ENCODE assay signal across 1 cellular context in the genomic region with DNA sequence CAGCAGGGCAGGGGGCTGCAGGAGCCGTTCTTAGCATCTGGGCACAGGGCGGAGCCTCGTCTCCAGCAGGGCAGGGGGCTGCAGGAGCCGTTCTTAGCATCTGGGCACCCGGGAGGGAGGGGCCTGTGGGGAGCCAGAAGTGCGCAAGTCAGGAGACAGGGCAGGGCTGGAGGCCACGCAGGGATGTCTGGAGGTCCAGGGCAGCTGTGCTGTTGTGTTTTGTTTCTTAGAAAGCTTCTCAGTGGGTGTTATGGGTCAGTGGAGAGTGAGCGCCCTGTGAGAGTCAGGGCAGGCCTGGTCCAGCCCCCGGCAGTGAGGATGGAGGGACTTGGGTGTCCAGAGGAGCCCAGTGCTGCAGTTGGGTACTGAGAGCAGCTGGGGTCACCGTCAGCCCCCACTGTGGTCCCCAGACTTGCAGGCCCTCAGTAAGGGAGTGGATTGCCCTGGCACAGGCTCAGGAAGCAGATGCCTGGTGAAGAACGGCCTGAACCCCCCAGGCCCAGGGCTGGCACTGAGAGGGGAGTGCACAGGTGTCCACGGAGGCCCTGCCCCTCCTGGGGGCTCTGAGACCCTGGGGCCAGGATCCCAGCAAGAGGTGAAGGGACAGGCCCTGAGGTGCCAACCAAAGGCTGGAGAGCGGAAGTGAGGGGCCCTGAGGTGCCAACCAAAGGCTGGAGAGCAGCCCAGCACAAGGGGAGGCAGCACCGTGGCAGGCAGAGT.
TF ChIP-seq lines count a peak whose summit lies in the region.

No MANE protein-coding gene starts in this region.

TF ChIP-seq in WTC11, 78 proteins besides CTCF, POLR2A, EP300 and RAD21 (continued from another document):
- TF ChIP-seq, protein P1, sequence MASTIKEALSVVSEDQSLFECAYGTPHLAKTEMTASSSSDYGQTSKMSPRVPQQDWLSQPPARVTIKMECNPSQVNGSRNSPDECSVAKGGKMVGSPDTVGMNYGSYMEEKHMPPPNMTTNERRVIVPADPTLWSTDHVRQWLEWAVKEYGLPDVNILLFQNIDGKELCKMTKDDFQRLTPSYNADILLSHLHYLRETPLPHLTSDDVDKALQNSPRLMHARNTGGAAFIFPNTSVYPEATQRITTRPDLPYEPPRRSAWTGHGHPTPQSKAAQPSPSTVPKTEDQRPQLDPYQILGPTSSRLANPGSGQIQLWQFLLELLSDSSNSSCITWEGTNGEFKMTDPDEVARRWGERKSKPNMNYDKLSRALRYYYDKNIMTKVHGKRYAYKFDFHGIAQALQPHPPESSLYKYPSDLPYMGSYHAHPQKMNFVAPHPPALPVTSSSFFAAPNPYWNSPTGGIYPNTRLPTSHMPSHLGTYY (CRISPR knock-in tag; IDR thresholded peaks at IDR 0.05), result no peak
- no peak for TF ChIP-seq ELF4 (CRISPR knock-in tag; IDR thresholded peaks at IDR 0.05; ENCODE audit: low read depth)
- TF ChIP-seq ZNF671 (CRISPR knock-in tag; IDR thresholded peaks at IDR 0.05), result no peak
- TF ChIP-seq MYBL2 (CRISPR knock-in tag; IDR thresholded peaks at IDR 0.05), result no peak
- no peak for TF ChIP-seq JAZF1 (CRISPR knock-in tag; IDR thresholded peaks at IDR 0.05)
- TF ChIP-seq ZNF121 (CRISPR knock-in tag; IDR thresholded peaks at IDR 0.05), result no peak
- TF ChIP-seq EMX1 (CRISPR knock-in tag; IDR thresholded peaks at IDR 0.05), result no peak
- TF ChIP-seq, protein P2, sequence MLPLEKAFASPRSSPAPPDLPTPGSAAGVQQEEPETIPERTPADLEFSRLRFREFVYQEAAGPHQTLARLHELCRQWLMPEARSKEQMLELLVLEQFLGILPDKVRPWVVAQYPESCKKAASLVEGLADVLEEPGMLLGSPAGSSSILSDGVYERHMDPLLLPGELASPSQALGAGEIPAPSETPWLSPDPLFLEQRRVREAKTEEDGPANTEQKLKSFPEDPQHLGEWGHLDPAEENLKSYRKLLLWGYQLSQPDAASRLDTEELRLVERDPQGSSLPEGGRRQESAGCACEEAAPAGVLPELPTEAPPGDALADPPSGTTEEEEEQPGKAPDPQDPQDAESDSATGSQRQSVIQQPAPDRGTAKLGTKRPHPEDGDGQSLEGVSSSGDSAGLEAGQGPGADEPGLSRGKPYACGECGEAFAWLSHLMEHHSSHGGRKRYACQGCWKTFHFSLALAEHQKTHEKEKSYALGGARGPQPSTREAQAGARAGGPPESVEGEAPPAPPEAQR (CRISPR knock-in tag; IDR thresholded peaks at IDR 0.05), result no peak
- TF ChIP-seq OVOL2 (CRISPR knock-in tag; IDR thresholded peaks at IDR 0.05; ENCODE audit: borderline replicate concordance), result no peak
- TF ChIP-seq FOXJ3 (CRISPR knock-in tag; IDR thresholded peaks at IDR 0.05; ENCODE audit: borderline replicate concordance), result no peak
- TF ChIP-seq GTF2I (CRISPR knock-in tag; conservative IDR thresholded peaks at IDR 0.05), result no peak
- TF ChIP-seq MXD4 (CRISPR knock-in tag; IDR thresholded peaks at IDR 0.05; ENCODE audit: borderline replicate concordance), result no peak
